Comparison of ENCODE assay signal across 10 cellular contexts in genomic region chr4:73998040-73999011, GRCh38. TPM values are rescaled to one million over a fixed set of nuclear protein-coding genes. Genes with fewer than 3 reads are reported as not detected.
DNase-seq lines count a peak whose midpoint lies in the region; ATAC-seq and TF ChIP-seq lines count a peak whose summit lies in the region.
"Had no signal": no experiment of that assay in that cellular context is flagged by ENCODE, and none has a peak within 500 bp of the region (broad histone marks: within the 10 kb centered on the region; RNA-seq: fewer than 3 reads in every experiment).

Gene CXCL5, minus strand, starts transcription at chr4:73998677. Its CDS starts 96 bp downstream, at chr4:73998581.

- peak within 1 kb of the TSS; percentile 33 for H3K4me3 ChIP-seq in astrocyte of the spinal cord (ENCODE audit: low read depth, low read length)
- no peak within 1 kb of the TSS for H3K4me3 ChIP-seq in SJCRH30

- intact Hi-C loops in left cardiac atrium (cut with DNase I), result no loop called here

- ATAC-seq in left cardiac atrium (peak; percentile 23 to 60), omental fat pad (ENCODE audit: low FRiP score) (peak; percentile 71)

- no peak within 1 kb of the TSS for H3K27ac ChIP-seq in SJCRH30

- H3K9me3 ChIP-seq in SJCRH30 (replicated peaks), result no peaks in the 10 kb centered on the region

- DNase-seq in Caki2 (ENCODE audit: low read depth), result peak; percentile 39
- peak; percentile 57 for DNase-seq in astrocyte of the spinal cord (ENCODE audit: low read depth, low spot score)
- peak; percentile 48 for DNase-seq in left cardiac atrium
- no peak for DNase-seq in omental fat pad (ENCODE audit: low spot score)
- DNase-seq in GDM1 (lab: John Stamatoyannopoulos, UW), result no peak
- DNase-seq in SJCRH30, result no peak
- no peak for DNase-seq in putamen (ENCODE audit: low spot score)
- no peak for DNase-seq in ureter (ENCODE audit: low spot score)
- DNase-seq: activated CD4-positive, alpha-beta T cell treated with anti-CD3 and anti-CD28 coated beads, Interleukin-2, amount 50 U/mL, for 48 hours; NCI-H1436 had no signal

- H3K4me1 ChIP-seq in SJCRH30, result no peaks in the 10 kb centered on the region

- TF ChIP-seq CTCF in astrocyte of the spinal cord (IDR thresholded peaks at IDR 0.05; ENCODE audit: low read depth, low read length), result no peak
- TF ChIP-seq CTCF in omental fat pad (IDR thresholded peaks at IDR 0.05), result no peak

- no peaks in the 10 kb centered on the region for H3K27me3 ChIP-seq in SJCRH30

- in situ Hi-C loops in Caki2 (cut with HindIII; ENCODE audit: low pct_unique_long_range_greater_than_20kb, low sequenced_read_pairs), result no loop called here
- in situ Hi-C loops in astrocyte of the spinal cord (cut with HindIII; ENCODE audit: low sequenced_read_pairs), result no loop called here

- no peaks in the 10 kb centered on the region for H3K36me3 ChIP-seq in SJCRH30

RNA-seq across cellular contexts. Expression of gene CXCL5, which starts in this region (rescaled TPM):
- total RNA-seq in Caki2 (2014; rRNA removed; shearing (Covaris generic); ENCODE audit: low replicate concordance), result 0.67 and 2.7 TPM in 2 replicates
- under 1 TPM; 0.09 to 0.18 TPM for total RNA-seq in left cardiac atrium
- total RNA-seq in omental fat pad, result 1 to 10 TPM in 1 of 4 donors, under 1 TPM in 1, not detected in 2; 0.56 to 1.8 TPM
- not detected in 2 replicates for total RNA-seq in SJCRH30 (2014; rRNA removed; shearing (Covaris generic))
- total RNA-seq in ureter, result not detected

Comparison
In these comparisons a context has a peak if more than half of its experiments do, and no peak if none do; other contexts are left out.
1. Peak in DNase-seq and ATAC-seq in left cardiac atrium; RNA of the gene not detected or under 1 TPM.
2. DNase-seq: peak in Caki2 (single experiment) and astrocyte of the spinal cord (single experiment); none in omental fat pad (single experiment), GDM1 (single experiment), SJCRH30 (0 of 2), putamen (single experiment) and ureter (single experiment).